1 cellular context compared by ENCODE assay signal in the genomic region with DNA sequence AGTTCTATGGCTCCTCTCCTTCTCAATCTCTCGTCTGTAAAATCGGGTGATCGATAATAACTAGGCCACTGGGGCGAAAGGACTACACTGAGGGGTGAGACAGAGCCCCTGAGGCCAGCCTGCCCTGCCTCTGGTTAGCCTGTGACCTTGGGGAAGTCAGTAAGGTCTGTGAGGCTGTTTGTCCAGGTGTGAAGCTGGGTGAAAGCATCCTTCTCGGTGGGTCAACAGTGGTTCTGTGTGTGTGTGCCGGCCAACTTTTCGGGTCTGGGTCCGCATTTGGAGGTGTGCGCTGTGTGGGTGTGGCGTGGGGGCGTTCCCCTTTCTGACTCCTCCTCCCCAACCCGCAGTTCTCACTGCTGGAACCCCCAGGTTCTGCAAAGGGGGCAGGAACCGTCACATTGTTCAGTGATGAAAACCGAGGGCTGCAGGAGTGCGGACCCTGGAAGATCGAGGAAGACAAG.
TF ChIP-seq lines count a peak whose summit lies in the region.

No MANE protein-coding gene starts in this region.

TF ChIP-seq in HEK293, 187 proteins besides CTCF, POLR2A, EP300 and RAD21 (continued from another document):
- TF ChIP-seq, protein P1, sequence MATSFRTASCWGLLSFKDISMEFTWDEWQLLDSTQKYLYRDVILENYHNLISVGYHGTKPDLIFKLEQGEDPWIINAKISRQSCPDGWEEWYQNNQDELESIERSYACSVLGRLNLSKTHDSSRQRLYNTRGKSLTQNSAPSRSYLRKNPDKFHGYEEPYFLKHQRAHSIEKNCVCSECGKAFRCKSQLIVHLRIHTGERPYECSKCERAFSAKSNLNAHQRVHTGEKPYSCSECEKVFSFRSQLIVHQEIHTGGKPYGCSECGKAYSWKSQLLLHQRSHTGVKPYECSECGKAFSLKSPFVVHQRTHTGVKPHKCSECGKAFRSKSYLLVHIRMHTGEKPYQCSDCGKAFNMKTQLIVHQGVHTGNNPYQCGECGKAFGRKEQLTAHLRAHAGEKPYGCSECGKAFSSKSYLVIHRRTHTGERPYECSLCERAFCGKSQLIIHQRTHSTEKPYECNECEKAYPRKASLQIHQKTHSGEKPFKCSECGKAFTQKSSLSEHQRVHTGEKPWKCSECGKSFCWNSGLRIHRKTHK (tag by site-specific recombination; IDR thresholded peaks at IDR 0.05), result no peak
- TF ChIP-seq SCRT1 (tag by site-specific recombination; IDR thresholded peaks at IDR 0.05; ENCODE audit: borderline replicate concordance) (no peak), EGR2 (tag by site-specific recombination; IDR thresholded peaks at IDR 0.05; ENCODE audit: low read depth) (peak; percentile 62; the same call in 1 of the 2 replicates)
